In genomic region chr7:55571534-55572377, GRCh38 we compare ENCODE assay signal across 8 cellular contexts. TPM values are rescaled to one million over a fixed set of nuclear protein-coding genes. Genes with fewer than 3 reads are reported as not detected.
DNase-seq lines count a peak whose midpoint lies in the region; ATAC-seq and TF ChIP-seq lines count a peak whose summit lies in the region.

No MANE protein-coding gene starts in this region.

- H3K27me3 Mint-ChIP-seq in CD14-positive monocyte (ENCODE audit: low read depth in 3 of 3) = peaks cover 11 to 13% (median 11%) of the 10 kb centered on the region in 3 donors

- H3K36me3 Mint-ChIP-seq in CD14-positive monocyte = peaks cover 15 to 28% of the 10 kb centered on the region in 2 donors

- TF ChIP-seq CTCF in CD14-positive monocyte (IDR thresholded peaks at IDR 0.05) = peak; percentile 23
- no peak for TF ChIP-seq CTCF in foreskin fibroblast (IDR thresholded peaks at IDR 0.05; ENCODE audit: low read depth, low read length)
- TF ChIP-seq CTCF in omental fat pad (IDR thresholded peaks at IDR 0.05) = no peak

- peaks cover 53% of the 10 kb centered on the region for H3K4me1 Mint-ChIP-seq in CD14-positive monocyte

- intact Hi-C loops in CD14-positive monocyte (cut with micrococcal nuclease) = loop anchor here (2.0 to 10.0 kb wide), 4 partner anchors 37 to 207 kb away; partner anchors contain the start of gene LANCL2 (in 1 of the 2)

- peak overlapping the region; percentile 65 to 73 for H3K4me3 ChIP-seq in foreskin fibroblast (ENCODE audit: low read depth in 1 of 2, low read length in 2 of 2)

- H3K4me3 Mint-ChIP-seq in CD14-positive monocyte = peak overlapping the region; percentile 96 to 99

- peak overlapping the region; percentile 91 to 98 (median 96) for H3K27ac Mint-ChIP-seq in CD14-positive monocyte

- H3K9me3 Mint-ChIP-seq in CD14-positive monocyte = peaks cover 0 to 5% (median 0%) of the 10 kb centered on the region in 7 donors

- peak; percentile 13 for ATAC-seq in GM19328 (IDR thresholded peaks at IDR 0.05; ENCODE audit: unreplicated experiment)
- ATAC-seq in HG03439 (IDR thresholded peaks at IDR 0.05; ENCODE audit: unreplicated experiment) = peak; percentile 27
- ATAC-seq in omental fat pad (ENCODE audit: low FRiP score) = peak; percentile 63

- DNase-seq in CD14-positive monocyte (ENCODE audit: low spot score) = peak; percentile 67
- peak; percentile 53 for DNase-seq in RKO (ENCODE audit: low spot score)
- DNase-seq in activated effector memory CD4-positive, alpha-beta T cell treated with anti-CD3 and anti-CD28 coated beads, Interleukin-2, amount 50 U/mL, for 16 hours = peak; percentile 87
- DNase-seq in foreskin fibroblast = peak; percentile 30 to 73
- no peak for DNase-seq in omental fat pad (ENCODE audit: low spot score)
- peak; percentile 61 for DNase-seq in ureter (ENCODE audit: low spot score)

RNA-seq across cellular contexts. Expression of gene VOPP1, which starts 0.5 kb away (rescaled TPM):
- 10 to 100 TPM; 16.7 to 18.0 TPM for polyA plus RNA-seq in CD14-positive monocyte
- 10 to 100 TPM; 31.3 to 64.0 (median 57.9) TPM for total RNA-seq in omental fat pad
- total RNA-seq in ureter = 47.1 TPM

Comparison
In these comparisons a context has a peak if more than half of its experiments do, and no peak if none do; other contexts are left out.
1. ATAC-seq: peak in every context shown above with its lines; median percentile 63 in omental fat pad; 27 in HG03439; 13 in GM19328.